Comparison of ENCODE assay signal across 8 cellular contexts in the genomic region with DNA sequence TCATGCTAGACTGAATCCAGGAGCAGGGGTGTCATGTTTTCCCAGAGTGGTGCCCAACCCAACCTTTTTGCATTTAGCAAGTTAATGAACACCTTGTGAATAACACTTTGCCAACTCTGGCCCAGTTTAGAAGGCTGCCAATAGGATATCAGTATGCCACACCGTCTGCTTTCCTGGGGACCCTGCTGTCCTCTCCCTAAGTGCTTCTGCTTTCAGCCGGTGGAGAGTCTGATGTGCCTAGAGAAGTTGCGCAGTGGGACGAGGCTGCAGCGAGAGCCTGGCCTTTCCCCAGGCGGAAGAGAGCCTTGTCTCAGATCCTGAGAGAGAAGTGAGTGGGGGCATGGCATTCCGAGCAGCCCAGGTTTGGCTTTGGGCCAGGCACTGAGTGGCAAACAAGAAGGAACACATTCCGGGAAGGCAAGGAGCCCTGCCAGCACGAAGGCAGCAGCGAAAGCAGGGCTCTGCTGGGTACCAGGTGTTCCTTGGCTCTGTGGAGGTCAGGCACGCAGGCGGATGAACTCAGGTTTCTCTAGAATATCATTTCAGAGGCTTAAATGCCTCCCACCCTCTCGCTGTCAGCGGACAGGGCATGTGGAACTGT. TPM values are rescaled to one million over a fixed set of nuclear protein-coding genes. Genes with fewer than 3 reads are reported as not detected.
DNase-seq lines count a peak whose midpoint lies in the region; ATAC-seq and TF ChIP-seq lines count a peak whose summit lies in the region.

No MANE protein-coding gene starts in this region.

- intact Hi-C loops in body of pancreas (cut with DNase I) (loop anchor here (10.0 kb wide), 1 partner anchor 350 kb away; no protein-coding TSS in a partner anchor), posterior vena cava (cut with DNase I) (loop anchor here (10.0 kb wide), 1 partner anchor 410 kb away; no protein-coding TSS in a partner anchor)

- CTCF ChIA-PET in CD8-positive, alpha-beta memory T cell (lab: Charles Lee) = interaction anchor here (0.8 to 2.6 kb wide), 7 partner anchors 12 to 411 kb away, joined by 3 to 31 read pairs (median 5); no protein-coding TSS in a partner anchor

- H3K9me3 Mint-ChIP-seq in CD8-positive, alpha-beta memory T cell = no peaks in the 10 kb centered on the region

- TF ChIP-seq POLR2A in body of pancreas (IDR thresholded peaks at IDR 0.05) = peak in 2 of 3 donors; percentile 48 to 52

- H3K27ac Mint-ChIP-seq in CD8-positive, alpha-beta memory T cell = no peak overlapping the region

- POLR2A ChIA-PET in CD8-positive, alpha-beta memory T cell (lab: Charles Lee) = no interaction called here

- H3K4me3 ChIP-seq in CD8-positive, alpha-beta memory T cell (ENCODE audit: low read length) = no peak overlapping the region
- no peak overlapping the region for H3K4me3 ChIP-seq in body of pancreas

- no peaks in the 10 kb centered on the region for H3K36me3 ChIP-seq in CD8-positive, alpha-beta memory T cell (ENCODE audit: insufficient read depth, low read length)
- H3K36me3 ChIP-seq in body of pancreas (replicated peaks in 1 of 2; ENCODE audit: insufficient read depth in 1 of 2, low read depth in 2 of 2) = no peaks in the 10 kb centered on the region

- no peak overlapping the region for H3K27ac ChIP-seq in CD8-positive, alpha-beta memory T cell (ENCODE audit: low read depth, low read length)
- H3K27ac ChIP-seq in body of pancreas (peak overlapping the region; percentile 60 to 87 (median 82)), substantia nigra (ENCODE audit: low read depth, low read length, poor library complexity, severe bottlenecking) (peak overlapping the region; percentile 42)

- H3K27me3 ChIP-seq in CD8-positive, alpha-beta memory T cell (ENCODE audit: insufficient read depth, low read length, poor library complexity, severe bottlenecking) = no peaks in the 10 kb centered on the region
- H3K27me3 ChIP-seq in body of pancreas = no peaks in the 10 kb centered on the region

- H3K27me3 Mint-ChIP-seq in CD8-positive, alpha-beta memory T cell = peaks cover 2 to 4% of the 10 kb centered on the region in 2 donors

- 10 to 20% methylated on average over 2 to 14 of the region's 14 CpGs for WGBS in body of pancreas, 2 donors

- H3K9me3 ChIP-seq in CD8-positive, alpha-beta memory T cell (ENCODE audit: low read length) = no peaks in the 10 kb centered on the region
- H3K9me3 ChIP-seq in body of pancreas = no peaks in the 10 kb centered on the region

- no peaks in the 10 kb centered on the region for H3K36me3 Mint-ChIP-seq in CD8-positive, alpha-beta memory T cell

- H3K4me3 Mint-ChIP-seq in CD8-positive, alpha-beta memory T cell = peak overlapping the region in 6 of 7 donors; percentile 68 to 85 (median 80)

- DNase-seq in CD8-positive, alpha-beta memory T cell = no peak
- peak; percentile 56 for DNase-seq in NCI-H2029 treated with DMSO at 0.1 percent for 48 hours (lab: John Stamatoyannopoulos, UW)
- DNase-seq in body of pancreas = peak; percentile 93 to 98 (median 96)
- peak; percentile 94 for DNase-seq in kidney tubule cell (ENCODE audit: low spot score)
- peak in 36 of 49 donors; percentile 19 to 93 (median 50) for DNase-seq in substantia nigra (lab: John Stamatoyannopoulos, UW)
- no peak for DNase-seq in posterior vena cava (ENCODE audit: low spot score)

- peaks cover 2 to 5% (median 5%) of the 10 kb centered on the region in 3 donors for H3K4me1 Mint-ChIP-seq in CD8-positive, alpha-beta memory T cell

- ATAC-seq in body of pancreas (peak; percentile 91), GM19324 (IDR thresholded peaks at IDR 0.05; ENCODE audit: low FRiP score, unreplicated experiment) (no peak), HG03432 (IDR thresholded peaks at IDR 0.05; ENCODE audit: unreplicated experiment) (no peak)

- no peaks in the 10 kb centered on the region for H3K4me1 ChIP-seq in CD8-positive, alpha-beta memory T cell (ENCODE audit: insufficient read depth, low read length)
- peaks cover 33% of the 10 kb centered on the region for H3K4me1 ChIP-seq in body of pancreas

- no peak for TF ChIP-seq CTCF in body of pancreas (IDR thresholded peaks at IDR 0.05)

RNA-seq across cellular contexts. Expression of gene SENP8, which starts 36.9 kb away (rescaled TPM):
- 1 to 10 TPM; 2.7 to 3.0 TPM for total RNA-seq in CD8-positive, alpha-beta memory T cell
- polyA plus RNA-seq in CD8-positive, alpha-beta memory T cell = 0.83 TPM
- total RNA-seq in body of pancreas (1 to 10 TPM; 2.1 to 5.3 TPM), posterior vena cava (1 to 10 TPM; 1.9 to 2.3 TPM)

RNA-seq across cellular contexts. Expression of gene MYO9A, which starts 37.2 kb away (rescaled TPM):
- total RNA-seq in CD8-positive, alpha-beta memory T cell = 10 to 100 TPM; 22.0 to 22.2 TPM
- 20.3 TPM for polyA plus RNA-seq in CD8-positive, alpha-beta memory T cell
- 10 to 100 TPM; 12.9 to 27.8 TPM for total RNA-seq in body of pancreas
- total RNA-seq in posterior vena cava = 10 to 100 TPM; 61.4 to 68.2 TPM

RNA-seq across cellular contexts. Expression of gene GRAMD2A, which starts 42.5 kb away (rescaled TPM):
- total RNA-seq in CD8-positive, alpha-beta memory T cell = not detected
- polyA plus RNA-seq in CD8-positive, alpha-beta memory T cell = not detected
- total RNA-seq in body of pancreas (under 1 TPM in 1 of 2 donors, not detected in 1; 0.26 TPM), posterior vena cava (under 1 TPM in 1 of 2 donors, not detected in 1; 0.10 TPM)

Comparison
In these comparisons a context has a peak if more than half of its experiments do, and no peak if none do; other contexts are left out.
1. DNase-seq: peak in NCI-H2029 treated with DMSO at 0.1 percent for 48 hours (single experiment), body of pancreas (4 of 4), kidney tubule cell (single experiment) and substantia nigra (36 of 49); none in CD8-positive, alpha-beta memory T cell (0 of 5) and posterior vena cava (single experiment).